Comparison of ENCODE assay signal across 8 cellular contexts in the genomic region with DNA sequence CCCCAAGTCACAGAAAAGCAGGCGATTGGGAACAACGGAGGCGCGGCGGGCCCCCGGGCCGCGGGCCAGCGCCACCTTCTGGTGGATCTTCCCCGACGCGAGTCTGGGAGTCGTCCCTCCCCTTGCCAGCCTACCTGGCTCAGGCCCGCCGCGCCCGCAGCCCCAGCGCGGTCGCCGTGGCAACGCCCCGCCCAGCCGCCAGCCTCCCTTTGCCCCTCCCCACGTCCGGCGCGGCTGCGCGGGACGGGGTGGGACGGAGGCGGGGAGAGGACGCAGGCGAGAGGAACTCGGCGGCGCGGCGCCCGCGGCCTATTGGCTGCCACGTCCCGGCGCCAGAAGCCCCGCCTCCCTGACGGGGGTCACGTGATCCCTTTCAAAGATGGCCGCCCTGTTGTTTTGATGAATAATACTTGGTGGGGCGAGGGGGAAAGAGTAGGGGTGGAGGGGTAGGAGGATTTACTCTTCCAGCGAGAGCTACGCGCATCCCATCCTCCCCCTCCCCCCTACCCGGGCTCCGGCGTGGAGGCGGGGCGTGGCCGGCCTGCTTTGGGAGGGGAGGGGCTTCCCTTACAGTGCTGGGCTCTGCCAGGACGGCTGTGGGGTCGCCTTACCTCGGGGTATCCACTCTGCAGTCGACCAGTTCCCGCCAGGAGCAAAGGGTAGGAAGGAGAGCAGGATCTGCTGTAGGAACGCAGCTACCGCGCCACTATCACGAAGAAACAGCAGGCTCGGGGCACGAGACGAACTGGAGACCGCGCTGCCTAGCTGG. TPM values are rescaled to one million over a fixed set of nuclear protein-coding genes. Genes with fewer than 3 reads are reported as not detected.
DNase-seq lines count a peak whose midpoint lies in the region; ATAC-seq and TF ChIP-seq lines count a peak whose summit lies in the region.

TSS of gene UBE4B (plus strand) at position 369 of the 769 bp plus-strand sequence. CDS start 713 bp downstream, outside the sequence.

- POLR2A ChIA-PET in PC-9 (lab: Charles Lee; ENCODE audit: unreplicated experiment), result interaction anchor here (0.6 kb wide), 2 partner anchors 398 to 476 kb away, joined by 3 read pairs; partner anchors contain the start of gene CENPS

- intact Hi-C loops in PC-9 (cut with micrococcal nuclease; ENCODE audit: unreplicated experiment), result loop anchor here (1.0 to 5.0 kb wide), 6 partner anchors 82 to 205 kb away; partner anchors contain the start of genes KIF1B, LZIC and NMNAT1

- H3K36me3 ChIP-seq in PC-9 (ENCODE audit: low read depth) (no peaks in the 10 kb centered on the region), mucosa of stomach (ENCODE audit: control insufficient read depth, insufficient read depth, low read length) (no peaks in the 10 kb centered on the region)

- TF ChIP-seq CTCF in PC-9 (conservative IDR thresholded peaks at IDR 0.05), result peak; percentile 69

- peak; percentile 67 for TF ChIP-seq POLR2A in erythroblast (IDR thresholded peaks at IDR 0.05; ENCODE audit: low read length)

- no peaks in the 10 kb centered on the region for H4K20me1 ChIP-seq in PC-9 (ENCODE audit: insufficient read depth)

- no peaks in the 10 kb centered on the region for H3K27me3 ChIP-seq in PC-9 (ENCODE audit: insufficient read depth, low read depth)
- H3K27me3 ChIP-seq in mucosa of stomach (ENCODE audit: control insufficient read depth, insufficient read depth, low read length), result no peaks in the 10 kb centered on the region

- ATAC-seq in GM21717 (IDR thresholded peaks at IDR 0.05; ENCODE audit: unreplicated experiment), result peak; percentile 95

- peak within 1 kb of the TSS; percentile 89 for H3K4me2 ChIP-seq in PC-9

- no peaks in the 10 kb centered on the region for H3K9me3 ChIP-seq in PC-9 (ENCODE audit: insufficient read depth, low read depth)
- no peaks in the 10 kb centered on the region for H3K9me3 ChIP-seq in mucosa of stomach (ENCODE audit: control insufficient read depth, low read length)

- H3K4me3 ChIP-seq in PC-9 (peak within 1 kb of the TSS; percentile 82), mucosa of stomach (ENCODE audit: low read length) (peak within 1 kb of the TSS; percentile 98)

- peak within 1 kb of the TSS; percentile 83 for H3K27ac ChIP-seq in PC-9

- CTCF ChIA-PET in PC-9 (lab: Charles Lee), result interaction anchor here (0.6 to 1.2 kb wide), 2 partner anchors 83 to 139 kb away, joined by 3 to 6 read pairs; no protein-coding TSS in a partner anchor

- TSS peak; percentile 60 for BruUV-seq in PC-9 (replicated peaks; lab: Mats Ljungman, UMichigan)

- H3F3A ChIP-seq in PC-9 (ENCODE audit: insufficient read depth, low read depth), result peaks cover 7% of the 10 kb centered on the region; the same call in 1 of the 2 replicates

- H2AFZ ChIP-seq in PC-9, result peak within 1 kb of the TSS; percentile 92

- DNase-seq in DMS53 treated with DMSO at 0.1 percent for 48 hours (lab: John Stamatoyannopoulos, UW; ENCODE audit: unreplicated experiment) (peak; percentile 99), KBM-7 (peak; percentile 100), PC-9 (peak; percentile 84 to 99), erythroblast (lab: John Stamatoyannopoulos, UW) (peak; percentile 98 to 100)
- peak; percentile 100 for DNase-seq in activated T-cell treated with anti-CD3 and anti-CD28 coated beads, Interleukin-2, amount 50 U/mL, for 1 hour
- peak; percentile 94 to 97 for DNase-seq in stimulated activated CD8-positive, alpha-beta memory T cell treated with anti-CD3 and anti-CD28 coated beads, Interleukin-7, amount 100 ng/mL, for 1 hour (ENCODE audit: low read depth in 2 of 2)

- in situ Hi-C loops in KBM-7 (cut with MboI; ENCODE audit: low pct_unique_long_range_greater_than_20kb, low sequenced_read_pairs), result no loop called here

- H3K4me1 ChIP-seq in PC-9 (replicated peaks; ENCODE audit: insufficient read depth) (no peaks in the 10 kb centered on the region; the same call in 1 of the 2 replicates), mucosa of stomach (ENCODE audit: control insufficient read depth, insufficient read depth, low read length) (peaks cover 6% of the 10 kb centered on the region)

- H3K79me2 ChIP-seq in PC-9 (ENCODE audit: low read depth), result peaks cover 43% of the 10 kb centered on the region

- peak within 1 kb of the TSS; percentile 95 for H3K9ac ChIP-seq in mucosa of stomach (ENCODE audit: low read length)

- H3K9me2 ChIP-seq in PC-9 (ENCODE audit: insufficient read depth), result no peaks in the 10 kb centered on the region

RNA-seq across cellular contexts. Expression of gene UBE4B, which starts in this region (rescaled TPM):
- 54.3 and 59.1 TPM in 2 replicates for total RNA-seq in PC-9 (2021)

Comparison
In these comparisons a context has a peak if more than half of its experiments do, and no peak if none do; other contexts are left out.
1. Peak in every context shown above with its lines: DNase-seq, ATAC-seq, H3K4me3 ChIP-seq and H3K27ac ChIP-seq.